In the genomic region with DNA sequence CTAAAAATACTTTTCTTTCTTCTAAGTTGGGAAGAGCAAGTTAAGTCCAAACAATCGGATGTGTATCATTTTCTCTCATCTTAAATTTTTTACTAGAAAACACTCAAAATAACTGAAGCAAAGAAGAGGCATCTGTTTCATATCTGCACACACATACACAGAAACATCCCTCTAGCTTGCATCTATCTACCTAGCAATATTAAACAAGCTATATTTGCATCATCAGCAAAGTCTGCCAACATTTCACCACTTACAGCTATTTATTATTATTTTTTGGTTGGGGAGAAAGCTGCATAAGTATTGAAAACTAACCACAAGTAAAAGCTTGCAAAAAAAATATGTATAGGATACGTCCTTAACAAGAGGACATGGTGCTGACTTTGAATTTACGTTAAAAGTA, we compare ENCODE assay signal across 10 cellular contexts. TPM values are rescaled to one million over a fixed set of nuclear protein-coding genes. Genes with fewer than 3 reads are reported as not detected.
DNase-seq lines count a peak whose midpoint lies in the region; ATAC-seq and TF ChIP-seq lines count a peak whose summit lies in the region.
"Had no signal": no experiment of that assay in that cellular context is flagged by ENCODE, and none has a peak within 500 bp of the region (broad histone marks: within the 10 kb centered on the region; RNA-seq: fewer than 3 reads in every experiment).

No MANE protein-coding gene starts in this region.

- intact Hi-C loops in Caco-2 (cut with micrococcal nuclease; ENCODE audit: unreplicated experiment), result loop anchor here (2.0 to 5.0 kb wide), 2 partner anchors 34 to 71 kb away; no protein-coding TSS in a partner anchor
- intact Hi-C loops in OCI-LY7 (cut with micrococcal nuclease; ENCODE audit: unreplicated experiment), result loop anchor here (2.0 to 10.0 kb wide), 3 partner anchors 71 to 1851 kb away; a partner anchor contains a TSS

- no peaks in the 10 kb centered on the region for H3K9me3 ChIP-seq in Caco-2
- no peaks in the 10 kb centered on the region for H3K9me3 ChIP-seq in OCI-LY7 (ENCODE audit: low read length)
- no peaks in the 10 kb centered on the region for H3K9me3 ChIP-seq in osteoblast (ENCODE audit: low read depth, low read length)

- no peak overlapping the region for H3K27ac Mint-ChIP-seq in Caco-2 (ENCODE audit: unreplicated experiment)

- H3K36me3 ChIP-seq in Caco-2 (ENCODE audit: control insufficient read depth, insufficient read depth, low read length) (no peaks in the 10 kb centered on the region), OCI-LY7 (ENCODE audit: insufficient read depth, low read length) (no peaks in the 10 kb centered on the region), osteoblast (ENCODE audit: insufficient read depth, low read length) (no peaks in the 10 kb centered on the region)

- CTCF ChIA-PET in Caco-2 (lab: Charles Lee), result no interaction called here
- CTCF ChIA-PET in OCI-LY7 (lab: Charles Lee; ENCODE audit: unreplicated experiment), result interaction anchor here (0.9 kb wide), 1 partner anchor 14 kb away, joined by 3 read pairs; no protein-coding TSS in a partner anchor

- ATAC-seq in HG02571 (IDR thresholded peaks at IDR 0.05; ENCODE audit: unreplicated experiment), result no peak
- ATAC-seq in HG03520 (IDR thresholded peaks at IDR 0.05; ENCODE audit: unreplicated experiment), result no peak
- ATAC-seq: activated CD8-positive, alpha-beta memory T cell treated with anti-CD3 and anti-CD28 coated beads, Interleukin-2, amount 10 ng/mL, durations not matched to agents 7 days and 5 days had no signal

- H3K36me3 Mint-ChIP-seq in Caco-2 (ENCODE audit: insufficient read depth, unreplicated experiment), result peaks cover 12% of the 10 kb centered on the region
- H3K36me3 Mint-ChIP-seq: activated CD8-positive, alpha-beta memory T cell treated with anti-CD3 and anti-CD28 coated beads, Interleukin-2, amount 10 ng/mL, durations not matched to agents 7 days and 5 days had no signal

- H3K9me3 Mint-ChIP-seq in Caco-2 (ENCODE audit: unreplicated experiment), result no peaks in the 10 kb centered on the region

- H2AFZ ChIP-seq in OCI-LY7 (ENCODE audit: low read length), result no peak overlapping the region
- H2AFZ ChIP-seq in osteoblast (ENCODE audit: low read length), result peak overlapping the region; percentile 59

- H3K9me2 ChIP-seq in OCI-LY7 (ENCODE audit: insufficient read depth, low read length), result no peaks in the 10 kb centered on the region

- BruUV-seq in Caco-2 (replicated peaks; lab: Mats Ljungman, UMichigan) (TSS peak; percentile 12), OCI-LY7 (replicated peaks; lab: Mats Ljungman, UMichigan) (no TSS peak)

- H3K4me2 ChIP-seq in OCI-LY7 (ENCODE audit: low read length) (peak overlapping the region; percentile 97), osteoblast (ENCODE audit: insufficient read depth, low read length) (peak overlapping the region; percentile 100)

- POLR2A ChIA-PET in Caco-2 (lab: Charles Lee), result no interaction called here
- POLR2A ChIA-PET in OCI-LY7 (lab: Charles Lee), result interaction anchor here (0.8 to 2.8 kb wide), 13 partner anchors 9 to 250 kb away, joined by 3 to 16 read pairs (median 4); no protein-coding TSS in a partner anchor

- H3K4me3 ChIP-seq in Caco-2 (ENCODE audit: low read depth, low read length), result peak overlapping the region; percentile 86
- peak overlapping the region; percentile 80 for H3K4me3 ChIP-seq in OCI-LY7 (ENCODE audit: low read depth, low read length, poor library complexity, severe bottlenecking)
- H3K4me3 ChIP-seq in epithelial cell of esophagus (ENCODE audit: low read length), result peak overlapping the region; percentile 79
- peak overlapping the region; percentile 92 for H3K4me3 ChIP-seq in osteoblast (ENCODE audit: insufficient read depth, low read length)

- peaks cover 21% of the 10 kb centered on the region for H3K4me1 Mint-ChIP-seq in Caco-2 (ENCODE audit: low read depth, unreplicated experiment)

- no peaks in the 10 kb centered on the region for H3K27me3 Mint-ChIP-seq in Caco-2 (ENCODE audit: insufficient read depth, unreplicated experiment)

- DNase-seq in Caco-2 (no peak), OCI-LY7 (ENCODE audit: low spot score) (no peak), epithelial cell of esophagus (ENCODE audit: low read depth) (no peak), osteoblast (ENCODE audit: insufficient read length, low spot score, missing footprints) (no peak), SKM-1 treated with dmso at 0.1 percent for 144 hours (lab: John Stamatoyannopoulos, UW; ENCODE audit: unreplicated experiment) (no peak), DMS53 (lab: John Stamatoyannopoulos, UW) (no peak)
- DNase-seq: activated CD8-positive, alpha-beta memory T cell treated with anti-CD3 and anti-CD28 coated beads, Interleukin-2, amount 10 ng/mL, durations not matched to agents 7 days and 5 days; DMS79 treated with DMSO at 0.1 percent for 48 hours had no signal

- peak overlapping the region; percentile 84 for H3K27ac ChIP-seq in OCI-LY7 (ENCODE audit: low read depth, low read length, poor library complexity, severe bottlenecking)
- H3K27ac ChIP-seq in osteoblast (ENCODE audit: low read depth, low read length), result peak overlapping the region; percentile 91

- H3K27me3 ChIP-seq in Caco-2 (replicated peaks; ENCODE audit: control insufficient read depth, insufficient read depth, low read length) (no peaks in the 10 kb centered on the region), osteoblast (ENCODE audit: insufficient read depth, low read length) (no peaks in the 10 kb centered on the region)

- H3K4me3 Mint-ChIP-seq in Caco-2 (ENCODE audit: unreplicated experiment), result no peak overlapping the region

- TF ChIP-seq CTCF in Caco-2 (IDR thresholded peaks at IDR 0.05; ENCODE audit: insufficient read depth in 1 of 2, low read depth in 1 of 2, low read length in 1 of 2, severe bottlenecking in 1 of 2, unreplicated experiment in 1 of 2) (no peak), OCI-LY7 (conservative IDR thresholded peaks at IDR 0.05; ENCODE audit: low read length) (no peak), epithelial cell of esophagus (IDR thresholded peaks at IDR 0.05; ENCODE audit: insufficient read depth, low read depth, low read length, missing control alignments) (no peak), osteoblast (IDR thresholded peaks at IDR 0.05; ENCODE audit: extremely low read depth, low read depth, low read length) (no peak)

- peaks cover 24% of the 10 kb centered on the region for H4K20me1 ChIP-seq in OCI-LY7 (ENCODE audit: insufficient read depth, low read length)
- peaks cover 29% of the 10 kb centered on the region for H4K20me1 ChIP-seq in osteoblast (ENCODE audit: insufficient read depth, low read length)

- H3K4me1 ChIP-seq in Caco-2, result peaks cover 38% of the 10 kb centered on the region
- H3K4me1 ChIP-seq in OCI-LY7 (ENCODE audit: insufficient read depth, low read length, poor library complexity, severe bottlenecking), result peaks cover 50% of the 10 kb centered on the region
- H3K4me1 ChIP-seq in osteoblast (ENCODE audit: insufficient read depth, low read length), result peaks cover 26% of the 10 kb centered on the region

- H3K79me2 ChIP-seq in OCI-LY7 (ENCODE audit: insufficient read depth, low read depth, low read length) (peaks cover 58% of the 10 kb centered on the region), osteoblast (ENCODE audit: insufficient read depth, low read length) (peaks cover 59% of the 10 kb centered on the region)

RNA-seq across cellular contexts. Expression of a gene that starts 1.9 kb away (rescaled TPM):
- total RNA-seq in Caco-2 (2022) (17.4 and 19.4 TPM in 2 replicates), OCI-LY7 (2022) (42.8 and 46.6 TPM in 2 replicates), osteoblast (44.5 and 50.1 TPM in 2 replicates)
- total RNA-seq in OCI-LY7 (2014; rRNA removed; shearing (Covaris generic)), result 31.2 and 42.6 TPM in 2 replicates
